1 cellular context compared by ENCODE assay signal in the genomic region with DNA sequence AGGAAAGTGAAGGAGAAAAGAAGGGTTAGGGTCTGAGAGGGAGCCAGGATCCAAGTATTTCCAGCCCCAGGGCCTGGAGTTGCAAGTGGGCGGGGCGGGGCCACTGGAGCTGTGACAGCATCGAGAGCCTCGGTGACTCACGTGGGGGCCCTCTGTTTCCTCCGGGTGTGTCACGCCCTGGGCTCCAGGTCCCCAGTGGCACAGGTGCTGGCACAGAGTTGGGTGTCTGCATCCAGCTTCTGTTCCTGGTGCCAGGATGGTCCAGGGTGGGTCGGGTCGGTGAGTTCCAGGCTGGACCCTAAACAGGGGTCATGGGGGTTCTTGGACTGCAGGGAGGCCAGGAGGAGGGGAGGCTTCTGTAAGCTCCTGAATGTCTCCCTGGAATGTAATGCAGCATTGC.
TF ChIP-seq lines count a peak whose summit lies in the region.

No MANE protein-coding gene starts in this region.

TF ChIP-seq in IMR-90, 13 proteins besides CTCF, POLR2A, EP300 and RAD21:
- TF ChIP-seq USF2 (IDR thresholded peaks at IDR 0.05; ENCODE audit: low read depth, low read length), result no peak
- no peak for TF ChIP-seq NFE2L2 (IDR thresholded peaks at IDR 0.05; ENCODE audit: low read depth, low read length)
- TF ChIP-seq MXI1 (IDR thresholded peaks at IDR 0.05; ENCODE audit: borderline replicate concordance, low read depth, low read length), result no peak
- TF ChIP-seq CEBPB (IDR thresholded peaks at IDR 0.05; ENCODE audit: low read depth, low read length), result no peak
- no peak for TF ChIP-seq BHLHE40 (IDR thresholded peaks at IDR 0.05; ENCODE audit: low read depth, low read length)
- no peak for TF ChIP-seq CHD1 (IDR thresholded peaks at IDR 0.05; ENCODE audit: low read depth, low read length)
- TF ChIP-seq RCOR1 (IDR thresholded peaks at IDR 0.05; ENCODE audit: insufficient replicate concordance, low read length), result no peak
- TF ChIP-seq MAZ (IDR thresholded peaks at IDR 0.05; ENCODE audit: borderline replicate concordance, low read depth, low read length), result no peak
- no peak for TF ChIP-seq MAFK (IDR thresholded peaks at IDR 0.05; ENCODE audit: low read depth, low read length)
- no peak for TF ChIP-seq ELK1 (IDR thresholded peaks at IDR 0.05; ENCODE audit: borderline replicate concordance, low read depth, low read length)
